ENCODE assay signal across 8 cellular contexts in the genomic region with DNA sequence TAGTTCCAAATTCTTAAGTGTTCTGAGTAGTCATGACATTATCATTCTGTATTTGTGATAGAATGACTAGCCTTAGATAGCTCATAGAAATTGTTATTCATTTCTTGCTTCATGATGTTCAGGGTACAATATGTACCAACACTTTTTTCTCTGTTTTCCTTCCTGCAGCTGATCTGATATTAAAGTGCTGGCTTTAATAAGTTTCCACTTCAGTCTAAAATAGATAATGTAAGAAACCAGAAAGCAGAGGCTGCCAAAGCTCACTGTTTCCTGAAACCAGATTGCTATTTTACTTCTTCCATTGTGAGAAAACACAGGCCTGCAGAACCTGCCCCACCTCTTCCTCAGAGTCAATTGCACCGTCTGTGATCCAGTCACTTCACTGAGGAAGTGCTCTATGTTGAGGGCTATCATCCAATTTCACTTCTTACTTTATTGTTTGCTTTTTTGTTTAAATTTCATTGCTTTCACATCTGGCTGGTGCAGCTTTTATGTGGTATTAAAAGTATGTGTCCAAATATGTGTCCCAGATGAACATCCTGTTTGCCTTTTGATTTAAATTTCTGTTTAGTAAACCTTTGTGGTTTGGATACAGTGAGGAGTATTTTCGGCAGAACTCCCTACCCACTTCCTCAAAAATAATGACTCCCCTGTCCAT.
DNase-seq lines count a peak whose midpoint lies in the region; ATAC-seq, FAIRE-seq and TF ChIP-seq lines count a peak whose summit lies in the region.

No MANE protein-coding gene starts in this region.

- H3K9me1 ChIP-seq in keratinocyte (ENCODE audit: control insufficient read depth, extremely low read depth, insufficient read depth, low read length), result no peaks in the 10 kb centered on the region

- DNase-seq in ELR (ENCODE audit: low read depth) (peak; percentile 8), keratinocyte (ENCODE audit: low read depth, low spot score) (no peak), type B pancreatic cell (ENCODE audit: extremely low spot score, unreplicated experiment) (no peak), NCI-H446 treated with DMSO at 0.1 percent for 48 hours (lab: John Stamatoyannopoulos, UW) (no peak)
- DNase-seq in activated CD4-positive, alpha-beta T cell treated with anti-CD3 and anti-CD28 coated beads for 1 hour, result no peak

- H3K9me3 ChIP-seq in keratinocyte (ENCODE audit: control insufficient read depth, low read depth, low read length), result no peaks in the 10 kb centered on the region

- peaks cover 16% of the 10 kb centered on the region for H3K4me1 Mint-ChIP-seq in type B pancreatic cell (ENCODE audit: unreplicated experiment)

- H3K9me3 Mint-ChIP-seq in type B pancreatic cell, result no peaks in the 10 kb centered on the region

- peaks cover 14% of the 10 kb centered on the region for H3K4me1 ChIP-seq in keratinocyte (ENCODE audit: control insufficient read depth, extremely low read depth, insufficient read depth, low read length)

- no peaks in the 10 kb centered on the region for H4K20me1 ChIP-seq in keratinocyte (ENCODE audit: control insufficient read depth, extremely low read depth, insufficient read depth, low read length)

- H3K4me3 Mint-ChIP-seq in type B pancreatic cell, result peak overlapping the region; percentile 7

- peak; percentile 80 for FAIRE-seq in keratinocyte (lab: Jason Lieb, UNC)

- no peaks in the 10 kb centered on the region for H3K27me3 Mint-ChIP-seq in type B pancreatic cell

- no peaks in the 10 kb centered on the region for H3K36me3 ChIP-seq in keratinocyte (ENCODE audit: control insufficient read depth in 2 of 2, extremely low read depth in 1 of 2, insufficient read depth in 2 of 2, low read length in 2 of 2)

- peak overlapping the region; percentile 47 for H3K27ac ChIP-seq in VCaP
- H3K27ac ChIP-seq in keratinocyte (ENCODE audit: control insufficient read depth, insufficient read depth, low read length), result peak overlapping the region; percentile 46

- H2AFZ ChIP-seq in keratinocyte (ENCODE audit: control insufficient read depth, low read length), result peak overlapping the region; percentile 50

- peak overlapping the region; percentile 65 for H3K4me2 ChIP-seq in keratinocyte (ENCODE audit: control insufficient read depth, extremely low read depth, insufficient read depth, low read depth, low read length)

- no peaks in the 10 kb centered on the region for H3K27me3 ChIP-seq in keratinocyte (ENCODE audit: control insufficient read depth, extremely low read depth, insufficient read depth, low read length)

- TF ChIP-seq CTCF in VCaP (conservative IDR thresholded peaks at IDR 0.05), result no peak
- TF ChIP-seq CTCF in keratinocyte (optimal IDR thresholded peaks at IDR 0.05 in 1 of 3, IDR thresholded peaks at IDR 0.05 in 1 of 3, conservative IDR thresholded peaks at IDR 0.05 in 1 of 3; ENCODE audit: extremely low read depth in 1 of 3, insufficient read depth in 2 of 3, low read length in 3 of 3), result no peak
- no peak for TF ChIP-seq CTCF in type B pancreatic cell (conservative IDR thresholded peaks at IDR 0.05)

- ATAC-seq in HG02981 (IDR thresholded peaks at IDR 0.05; ENCODE audit: unreplicated experiment) (peak; percentile 67), HG03378 (IDR thresholded peaks at IDR 0.05; ENCODE audit: unreplicated experiment) (no peak)

- dilution Hi-C loops in keratinocyte (cut with MboI; ENCODE audit: extremely low pct_ligation_motif_present, low sequenced_read_pairs), result no loop called here

- peak overlapping the region; percentile 40 for H3K27ac Mint-ChIP-seq in type B pancreatic cell

- no peak overlapping the region for H3K9ac ChIP-seq in keratinocyte (ENCODE audit: control insufficient read depth, extremely low read depth, insufficient read depth, low read length)

- peak overlapping the region in 1 of 3 experiments; percentile 9 for H3K4me3 ChIP-seq in keratinocyte (ENCODE audit: control insufficient read depth in 2 of 3, extremely low read depth in 1 of 3, insufficient read depth in 2 of 3, low read depth in 1 of 3, low read length in 3 of 3)

- H3K36me3 Mint-ChIP-seq in type B pancreatic cell, result no peaks in the 10 kb centered on the region

- H3K79me2 ChIP-seq in keratinocyte (ENCODE audit: control insufficient read depth, insufficient read depth, low read length), result no peaks in the 10 kb centered on the region
